Comparison of ENCODE assay signal across 15 cellular contexts in the genomic region with DNA sequence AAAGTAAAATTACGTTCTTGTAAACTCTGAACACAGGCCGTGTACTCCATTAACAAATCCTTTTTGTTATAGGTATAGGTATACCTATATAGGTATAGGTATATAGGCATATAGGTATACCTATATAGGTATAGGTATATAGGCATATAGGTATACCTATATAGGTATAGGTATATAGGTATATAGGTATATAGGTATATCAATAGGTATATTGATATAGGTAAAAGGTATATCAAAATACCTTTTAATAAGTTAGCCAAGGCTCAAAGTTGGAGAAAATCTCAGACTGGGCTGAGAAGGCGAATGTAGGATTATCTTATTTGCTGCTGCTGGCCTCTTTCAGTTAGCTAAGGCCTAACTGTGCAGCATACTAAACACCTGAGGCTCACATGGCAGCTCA. TPM values are rescaled to one million over a fixed set of nuclear protein-coding genes. Genes with fewer than 3 reads are reported as not detected.
DNase-seq lines count a peak whose midpoint lies in the region; ATAC-seq and TF ChIP-seq lines count a peak whose summit lies in the region.
"Had no signal": no experiment of that assay in that cellular context is flagged by ENCODE, and none has a peak within 500 bp of the region (broad histone marks: within the 10 kb centered on the region; RNA-seq: fewer than 3 reads in every experiment).

No MANE protein-coding gene starts in this region.

- H3K36me3 ChIP-seq in DND-41 (ENCODE audit: insufficient read depth, low read length), result peaks cover 4% of the 10 kb centered on the region
- H3K36me3 ChIP-seq in HEK293 (ENCODE audit: control insufficient read depth in 2 of 2, insufficient read depth in 1 of 2, low read length in 2 of 2), result peaks cover 6% of the 10 kb centered on the region in 2 experiments
- H3K36me3 ChIP-seq in trophoblast cell (ENCODE audit: control insufficient read depth in 1 of 2, insufficient read depth in 2 of 2, low read length in 2 of 2), result peaks cover 0 to 3% of the 10 kb centered on the region in 2 experiments
- H3K36me3 ChIP-seq: BE2C had no signal

- DNase-seq in DND-41, result no peak
- no peak for DNase-seq in T-helper 17 cell
- no peak for DNase-seq in trophoblast cell
- DNase-seq in COLO829 (ENCODE audit: low spot score), result no peak
- DNase-seq in cardiac septum (ENCODE audit: low spot score), result no peak
- DNase-seq: BE2C; C1 segment of cervical spinal cord; Caco-2; CD4-positive, CD25-positive, alpha-beta regulatory T cell; CD8-positive, alpha-beta memory T cell; GDM1; GOT3; H7 had no signal

- H3K27me3 ChIP-seq in DND-41 (ENCODE audit: insufficient read depth, low read length, poor library complexity), result no peaks in the 10 kb centered on the region
- H3K27me3 ChIP-seq in trophoblast cell (ENCODE audit: insufficient read depth, low read length), result no peaks in the 10 kb centered on the region
- H3K27me3 ChIP-seq: BE2C had no signal

- no peak overlapping the region for H3K4me3 ChIP-seq in DND-41 (ENCODE audit: low read depth in 1 of 2, low read length in 2 of 2)
- H3K4me3 ChIP-seq in HEK293 (ENCODE audit: low read depth, low read length), result no peak overlapping the region
- no peak overlapping the region for H3K4me3 ChIP-seq in trophoblast cell (ENCODE audit: low read depth, low read length)

- H2AFZ ChIP-seq in DND-41 (ENCODE audit: low read depth, low read length), result no peak overlapping the region
- H2AFZ ChIP-seq in trophoblast cell (ENCODE audit: insufficient read depth, low read length, poor library complexity), result no peak overlapping the region

- no peak overlapping the region for H3K23ac ChIP-seq in trophoblast cell (ENCODE audit: low read length)

- H4K91ac ChIP-seq in trophoblast cell (ENCODE audit: low read depth, low read length), result no peak overlapping the region

- H3K9me3 ChIP-seq in DND-41 (ENCODE audit: insufficient read depth, low read length, severe bottlenecking) (no peaks in the 10 kb centered on the region), HEK293 (ENCODE audit: control insufficient read depth, insufficient read depth, low read depth, low read length) (no peaks in the 10 kb centered on the region), T-helper 17 cell (ENCODE audit: control insufficient read depth, low read length, poor library complexity, severe bottlenecking) (no peaks in the 10 kb centered on the region), trophoblast cell (ENCODE audit: insufficient read depth, low read depth, low read length) (no peaks in the 10 kb centered on the region)
- H3K9me3 ChIP-seq: BE2C, Caco-2 had no signal

- no peak overlapping the region for H3K14ac ChIP-seq in trophoblast cell (ENCODE audit: low read length)

- peaks cover 28% of the 10 kb centered on the region for H3K4me1 Mint-ChIP-seq in T-helper 17 cell

- H3K4me2 ChIP-seq in DND-41 (ENCODE audit: insufficient read depth, low read length) (0 out of 2 replicates have a peak overlapping the region, but pooled peaks have one; percentile 85), trophoblast cell (ENCODE audit: low read length) (no peak overlapping the region)

- H3K4me1 ChIP-seq in DND-41 (ENCODE audit: insufficient read depth, low read length) (peaks cover 39% of the 10 kb centered on the region), HEK293 (ENCODE audit: control insufficient read depth, insufficient read depth, low read length) (peaks cover 4% of the 10 kb centered on the region; the same call in 1 of the 2 replicates), trophoblast cell (ENCODE audit: control insufficient read depth in 1 of 2, insufficient read depth in 2 of 2, low read length in 2 of 2) (peaks cover 0 to 4% of the 10 kb centered on the region in 2 experiments)
- H3K4me1 ChIP-seq: BE2C had no signal

- ATAC-seq in DND-41 (ENCODE audit: insufficient read depth, low read depth) (no peak), T-helper 17 cell (no peak)
- ATAC-seq: HCT116 had no signal

- H3K9ac ChIP-seq in DND-41 (ENCODE audit: low read depth, low read length) (no peak overlapping the region), trophoblast cell (ENCODE audit: low read length) (no peak overlapping the region)

- H3K79me1 ChIP-seq in trophoblast cell (ENCODE audit: low read length), result peaks cover 4% of the 10 kb centered on the region

- peaks cover 13% of the 10 kb centered on the region for H3K36me3 Mint-ChIP-seq in T-helper 17 cell (ENCODE audit: low read depth)

- peak overlapping the region; percentile 12 for H3K4me3 Mint-ChIP-seq in T-helper 17 cell

- no peak overlapping the region for H3K27ac Mint-ChIP-seq in T-helper 17 cell

- H3K27ac ChIP-seq in DND-41 (ENCODE audit: low read length), result no peak overlapping the region
- no peak overlapping the region for H3K27ac ChIP-seq in HEK293 (ENCODE audit: extremely low read depth, low read depth, low read length)
- no peak overlapping the region for H3K27ac ChIP-seq in trophoblast cell (ENCODE audit: low read depth, low read length)

- WGBS in trophoblast cell (ENCODE audit: extremely low coverage, insufficient coverage, insufficient read length), result no CpG with 5 or more reads among the region's 3 CpGs

- peak overlapping the region; percentile 16 for H3K4ac ChIP-seq in trophoblast cell (ENCODE audit: low read depth, low read length)

- intact Hi-C loops in cardiac septum (cut with DNase I), result no loop called here

- H3K79me2 ChIP-seq in DND-41 (ENCODE audit: insufficient read depth, low read length), result peaks cover 74% of the 10 kb centered on the region
- H3K79me2 ChIP-seq in trophoblast cell (ENCODE audit: control insufficient read depth, insufficient read depth, low read length, poor library complexity), result peaks cover 6% of the 10 kb centered on the region

- H3K18ac ChIP-seq in trophoblast cell (ENCODE audit: low read length), result no peak overlapping the region

- POLR2A ChIA-PET in HEK293 (lab: Yijun Ruan, JAX), result no interaction called here

- no peak overlapping the region for H2AK5ac ChIP-seq in trophoblast cell (ENCODE audit: low read length)

- no peak overlapping the region for H2BK5ac ChIP-seq in trophoblast cell (ENCODE audit: low read depth, low read length, poor library complexity)

- H4K12ac ChIP-seq in trophoblast cell (ENCODE audit: low read depth, low read length), result no peak overlapping the region

- H2BK12ac ChIP-seq in trophoblast cell (ENCODE audit: low read length), result no peak overlapping the region

- no peak overlapping the region for H2BK120ac ChIP-seq in trophoblast cell (ENCODE audit: insufficient read depth, low read length, poor library complexity)

- no peak overlapping the region for H4K8ac ChIP-seq in trophoblast cell (ENCODE audit: low read depth, low read length)

- no peaks in the 10 kb centered on the region for H3K27me3 Mint-ChIP-seq in T-helper 17 cell
- H3K27me3 Mint-ChIP-seq: CD4-positive, CD25-positive, alpha-beta regulatory T cell; CD8-positive, alpha-beta memory T cell had no signal

- H4K20me1 ChIP-seq in DND-41 (ENCODE audit: insufficient read depth, low read length), result peaks cover 6% of the 10 kb centered on the region; the same call in 1 of the 2 replicates

- TF ChIP-seq CTCF in DND-41 (IDR thresholded peaks at IDR 0.05; ENCODE audit: borderline replicate concordance, extremely low read depth, low read length, poor library complexity, severe bottlenecking) (no peak), HEK293 (tag by site-specific recombination; IDR thresholded peaks at IDR 0.05) (no peak)

- CTCF ChIA-PET in HEK293 (lab: Yijun Ruan, JAX), result interaction anchor here (0.7 kb wide), 1 partner anchor 362 kb away, joined by 3 read pairs; no protein-coding TSS in a partner anchor

TF ChIP-seq in HEK293, 187 proteins besides CTCF, POLR2A, EP300 and RAD21 (continues in another document):
- TF ChIP-seq, protein P1, sequence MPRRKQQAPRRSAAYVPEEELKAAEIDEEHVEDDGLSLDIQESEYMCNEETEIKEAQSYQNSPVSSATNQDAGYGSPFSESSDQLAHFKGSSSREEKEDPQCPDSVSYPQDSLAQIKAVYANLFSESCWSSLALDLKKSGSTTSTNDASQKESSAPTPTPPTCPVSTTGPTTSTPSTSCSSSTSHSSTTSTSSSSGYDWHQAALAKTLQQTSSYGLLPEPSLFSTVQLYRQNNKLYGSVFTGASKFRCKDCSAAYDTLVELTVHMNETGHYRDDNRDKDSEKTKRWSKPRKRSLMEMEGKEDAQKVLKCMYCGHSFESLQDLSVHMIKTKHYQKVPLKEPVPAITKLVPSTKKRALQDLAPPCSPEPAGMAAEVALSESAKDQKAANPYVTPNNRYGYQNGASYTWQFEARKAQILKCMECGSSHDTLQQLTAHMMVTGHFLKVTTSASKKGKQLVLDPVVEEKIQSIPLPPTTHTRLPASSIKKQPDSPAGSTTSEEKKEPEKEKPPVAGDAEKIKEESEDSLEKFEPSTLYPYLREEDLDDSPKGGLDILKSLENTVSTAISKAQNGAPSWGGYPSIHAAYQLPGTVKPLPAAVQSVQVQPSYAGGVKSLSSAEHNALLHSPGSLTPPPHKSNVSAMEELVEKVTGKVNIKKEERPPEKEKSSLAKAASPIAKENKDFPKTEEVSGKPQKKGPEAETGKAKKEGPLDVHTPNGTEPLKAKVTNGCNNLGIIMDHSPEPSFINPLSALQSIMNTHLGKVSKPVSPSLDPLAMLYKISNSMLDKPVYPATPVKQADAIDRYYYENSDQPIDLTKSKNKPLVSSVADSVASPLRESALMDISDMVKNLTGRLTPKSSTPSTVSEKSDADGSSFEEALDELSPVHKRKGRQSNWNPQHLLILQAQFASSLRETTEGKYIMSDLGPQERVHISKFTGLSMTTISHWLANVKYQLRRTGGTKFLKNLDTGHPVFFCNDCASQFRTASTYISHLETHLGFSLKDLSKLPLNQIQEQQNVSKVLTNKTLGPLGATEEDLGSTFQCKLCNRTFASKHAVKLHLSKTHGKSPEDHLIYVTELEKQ (tag by site-specific recombination; IDR thresholded peaks at IDR 0.05; ENCODE audit: borderline replicate concordance), result no peak
- TF ChIP-seq, protein P2, sequence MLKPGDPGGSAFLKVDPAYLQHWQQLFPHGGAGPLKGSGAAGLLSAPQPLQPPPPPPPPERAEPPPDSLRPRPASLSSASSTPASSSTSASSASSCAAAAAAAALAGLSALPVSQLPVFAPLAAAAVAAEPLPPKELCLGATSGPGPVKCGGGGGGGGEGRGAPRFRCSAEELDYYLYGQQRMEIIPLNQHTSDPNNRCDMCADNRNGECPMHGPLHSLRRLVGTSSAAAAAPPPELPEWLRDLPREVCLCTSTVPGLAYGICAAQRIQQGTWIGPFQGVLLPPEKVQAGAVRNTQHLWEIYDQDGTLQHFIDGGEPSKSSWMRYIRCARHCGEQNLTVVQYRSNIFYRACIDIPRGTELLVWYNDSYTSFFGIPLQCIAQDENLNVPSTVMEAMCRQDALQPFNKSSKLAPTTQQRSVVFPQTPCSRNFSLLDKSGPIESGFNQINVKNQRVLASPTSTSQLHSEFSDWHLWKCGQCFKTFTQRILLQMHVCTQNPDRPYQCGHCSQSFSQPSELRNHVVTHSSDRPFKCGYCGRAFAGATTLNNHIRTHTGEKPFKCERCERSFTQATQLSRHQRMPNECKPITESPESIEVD (tag by site-specific recombination; IDR thresholded peaks at IDR 0.05), result no peak
- TF ChIP-seq ZNF311 (tag by site-specific recombination; IDR thresholded peaks at IDR 0.05; ENCODE audit: borderline replicate concordance), result no peak
- TF ChIP-seq ZNF16 (tag by site-specific recombination; IDR thresholded peaks at IDR 0.05; ENCODE audit: low read depth), result no peak
- TF ChIP-seq ZNF610 (tag by site-specific recombination; IDR thresholded peaks at IDR 0.05; ENCODE audit: borderline replicate concordance), result no peak

RNA-seq across cellular contexts. Expression of a gene that starts 3.4 kb away (rescaled TPM):
- total RNA-seq in T-helper 17 cell, result 10 to 100 TPM; 77.3 to 98.0 TPM
- polyA plus RNA-seq in trophoblast cell (2013), result 99.7 and 102 TPM in 2 replicates
- 47.9 TPM for total RNA-seq in cardiac septum
